Comparison of ENCODE assay signal across 10 cellular contexts in genomic region chr1:246875041-246876026, GRCh38. TPM values are rescaled to one million over a fixed set of nuclear protein-coding genes. Genes with fewer than 3 reads are reported as not detected.
DNase-seq lines count a peak whose midpoint lies in the region; ATAC-seq lines count a peak whose summit lies in the region.
"Had no signal": no experiment of that assay in that cellular context is flagged by ENCODE, and none has a peak within 500 bp of the region (broad histone marks: within the 10 kb centered on the region; RNA-seq: fewer than 3 reads in every experiment).

No MANE protein-coding gene starts in this region.

- H3K27ac Mint-ChIP-seq in activated CD4-positive, alpha-beta T cell treated with anti-CD3 and anti-CD28 coated beads, Interleukin-2, amount 10 ng/mL, durations not matched to agents 24 days and 14 days = peak overlapping the region; percentile 72

- H3K27me3 ChIP-seq in adipocyte (replicated peaks; ENCODE audit: control insufficient read depth, insufficient read depth, low read length) = no peaks in the 10 kb centered on the region
- H3K27me3 ChIP-seq: BLaER1, stomach had no signal

- H3K4me1 Mint-ChIP-seq in activated CD4-positive, alpha-beta T cell treated with anti-CD3 and anti-CD28 coated beads, Interleukin-2, amount 10 ng/mL, durations not matched to agents 24 days and 14 days = peaks cover 16% of the 10 kb centered on the region

- DNase-seq in activated CD4-positive, alpha-beta T cell treated with anti-CD3 and anti-CD28 coated beads, Interleukin-2, amount 10 ng/mL, durations not matched to agents 24 days and 14 days = no peak
- no peak for DNase-seq in activated CD4-positive, alpha-beta T cell treated with anti-CD3 and anti-CD28 coated beads for 4 hours
- peak; percentile 64 for DNase-seq in adipocyte (ENCODE audit: low read depth)
- DNase-seq in renal cortical epithelial cell (ENCODE audit: low read depth) = peak; percentile 53
- no peak for DNase-seq in G401 (ENCODE audit: low spot score)
- DNase-seq in activated gamma-delta T cell treated with Interleukin-2 at 50 U/mL for 16 hours = no peak
- DNase-seq: stomach had no signal

- ATAC-seq in HG03095 (IDR thresholded peaks at IDR 0.05; ENCODE audit: unreplicated experiment) (peak; percentile 83), GM18519 (IDR thresholded peaks at IDR 0.05; ENCODE audit: low FRiP score, unreplicated experiment) (no peak)

- intact Hi-C loops in activated CD4-positive, alpha-beta T cell treated with anti-CD3 and anti-CD28 coated beads, Interleukin-2, amount 10 ng/mL, durations not matched to agents 24 days and 14 days (cut with micrococcal nuclease) = loop anchor here (2.0 kb wide), 1 partner anchor 17 kb away; no protein-coding TSS in a partner anchor

- H3K4me3 Mint-ChIP-seq in activated CD4-positive, alpha-beta T cell treated with anti-CD3 and anti-CD28 coated beads, Interleukin-2, amount 10 ng/mL, durations not matched to agents 24 days and 14 days = no peak overlapping the region

- H3K9me3 Mint-ChIP-seq in activated CD4-positive, alpha-beta T cell treated with anti-CD3 and anti-CD28 coated beads, Interleukin-2, amount 10 ng/mL, durations not matched to agents 24 days and 14 days = no peaks in the 10 kb centered on the region

- peaks cover 89% of the 10 kb centered on the region for H3K36me3 ChIP-seq in adipocyte (ENCODE audit: control insufficient read depth, insufficient read depth, low read length, severe bottlenecking)

- peaks cover 10% of the 10 kb centered on the region for H3K4me1 ChIP-seq in adipocyte (ENCODE audit: control insufficient read depth, insufficient read depth, low read length)
- H3K4me1 ChIP-seq: BLaER1, stomach had no signal

- in situ Hi-C loops in G401 (cut with HindIII; ENCODE audit: low sequenced_read_pairs) = no loop called here

- H3K36me3 Mint-ChIP-seq in activated CD4-positive, alpha-beta T cell treated with anti-CD3 and anti-CD28 coated beads, Interleukin-2, amount 10 ng/mL, durations not matched to agents 24 days and 14 days (ENCODE audit: low read depth) = peaks cover 62% of the 10 kb centered on the region

- H3K9me3 ChIP-seq in adipocyte (ENCODE audit: control insufficient read depth, low read length) = no peaks in the 10 kb centered on the region
- H3K9me3 ChIP-seq: stomach had no signal

- H3K27me3 Mint-ChIP-seq in activated CD4-positive, alpha-beta T cell treated with anti-CD3 and anti-CD28 coated beads, Interleukin-2, amount 10 ng/mL, durations not matched to agents 24 days and 14 days = no peaks in the 10 kb centered on the region

- H3K4me3 ChIP-seq in adipocyte (ENCODE audit: low read length) = no peak overlapping the region
- H3K4me3 ChIP-seq: BLaER1, stomach had no signal

- no peak overlapping the region for H3K9ac ChIP-seq in adipocyte (ENCODE audit: low read length)
- H3K9ac ChIP-seq: BLaER1 had no signal

RNA-seq across cellular contexts. Expression of gene AHCTF1, which starts 56.4 kb away (rescaled TPM):
- 47.9 and 56.5 TPM in 2 replicates for total RNA-seq in activated CD4-positive, alpha-beta T cell treated with anti-CD3 and anti-CD28 coated beads, Interleukin-2, amount 10 ng/mL, durations not matched to agents 24 days and 14 days
- 21.5 and 39.1 TPM in 2 replicates for total RNA-seq in renal cortical epithelial cell
- total RNA-seq in G401 (2014; rRNA removed; shearing (Covaris generic)) = 33.7 and 41.1 TPM in 2 replicates

Comparison
In these comparisons a context has a peak if more than half of its experiments do, and no peak if none do; other contexts are left out.
1. DNase-seq: peak in adipocyte (single experiment) and renal cortical epithelial cell (single experiment); none in activated CD4-positive, alpha-beta T cell treated with anti-CD3 and anti-CD28 coated beads, Interleukin-2, amount 10 ng/mL, durations not matched to agents 24 days and 14 days (single experiment), activated CD4-positive, alpha-beta T cell treated with anti-CD3 and anti-CD28 coated beads for 4 hours (0 of 2), G401 (single experiment) and activated gamma-delta T cell treated with Interleukin-2 at 50 U/mL for 16 hours (single experiment).